8 cellular contexts compared by ENCODE assay signal in the genomic region with DNA sequence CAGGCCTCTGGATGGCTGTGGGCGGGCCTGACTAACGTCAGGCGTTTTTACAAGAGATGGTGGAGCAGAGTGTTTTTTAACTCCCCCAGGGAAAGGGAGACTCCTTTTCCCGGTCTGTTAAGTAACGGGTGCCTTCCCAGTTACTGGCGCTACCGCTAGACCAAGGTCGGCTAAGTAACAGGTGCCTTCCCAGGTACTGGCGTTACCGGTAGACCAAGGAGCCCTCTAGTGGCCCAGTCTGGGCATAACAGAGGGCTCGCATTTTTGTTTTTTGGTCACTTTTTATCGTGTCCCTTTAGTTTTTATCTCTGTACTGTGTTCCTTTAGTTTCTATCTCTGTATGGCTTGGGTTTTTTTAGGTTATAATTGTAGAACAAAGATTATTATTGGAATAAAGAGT. TPM values are rescaled to one million over a fixed set of nuclear protein-coding genes. Genes with fewer than 3 reads are reported as not detected.
DNase-seq lines count a peak whose midpoint lies in the region; ATAC-seq and TF ChIP-seq lines count a peak whose summit lies in the region.

No MANE protein-coding gene starts in this region.

- TF ChIP-seq CTCF in cardiac muscle cell (IDR thresholded peaks at IDR 0.05; ENCODE audit: low read depth, low read length) (peak; percentile 52), RWPE2 (IDR thresholded peaks at IDR 0.05; ENCODE audit: poor library complexity, severe bottlenecking) (peak; percentile 53), esophagus muscularis mucosa (IDR thresholded peaks at IDR 0.05) (peak; percentile 58 to 73 (median 61)), thyroid gland (IDR thresholded peaks at IDR 0.05) (peak; percentile 64 to 86 (median 80))

- H3K36me3 ChIP-seq in cardiac muscle cell (peaks cover 13% of the 10 kb centered on the region), RWPE2 (ENCODE audit: low read depth) (peaks cover 66% of the 10 kb centered on the region), esophagus muscularis mucosa (peaks cover 64 to 91% (median 76%) of the 10 kb centered on the region in 4 donors), thyroid gland (peaks cover 35 to 37% of the 10 kb centered on the region in 2 donors)

- DNase-seq in cardiac muscle cell (ENCODE audit: low read depth in 1 of 2, low spot score in 1 of 2) (peak in 1 of 2 donors; percentile 59), Right ventricle myocardium superior (no peak), RWPE2 (ENCODE audit: low spot score) (no peak), esophagus muscularis mucosa (ENCODE audit: extremely low spot score) (no peak), thyroid gland (peak; percentile 68 to 72)
- DNase-seq in effector CD4-positive, alpha-beta T cell: no peak

- no peak overlapping the region for H3K27ac ChIP-seq in cardiac muscle cell
- no peak overlapping the region for H3K27ac ChIP-seq in RWPE2 (ENCODE audit: poor library complexity, severe bottlenecking)
- no peak overlapping the region for H3K27ac ChIP-seq in esophagus muscularis mucosa (replicated peaks in 1 of 4)
- H3K27ac ChIP-seq in thyroid gland: no peak overlapping the region

- TF ChIP-seq EP300 in esophagus muscularis mucosa (IDR thresholded peaks at IDR 0.05): no peak

- H3K9me3 ChIP-seq in cardiac muscle cell (ENCODE audit: low read depth) (no peaks in the 10 kb centered on the region), RWPE2 (ENCODE audit: severe bottlenecking) (peaks cover 11% of the 10 kb centered on the region), esophagus muscularis mucosa (peaks cover 0 to 11% (median under 1%) of the 10 kb centered on the region in 4 donors), thyroid gland (no peaks in the 10 kb centered on the region)

- intact Hi-C loops in Right ventricle myocardium superior (cut with DNase I): no loop called here
- intact Hi-C loops in esophagus muscularis mucosa (cut with DNase I): no loop called here
- intact Hi-C loops in thyroid gland (cut with DNase I): loop anchor here (5.0 kb wide), 1 partner anchor 256 kb away; no protein-coding TSS in a partner anchor

- 48% methylated on average over 12 of the region's 12 CpGs for WGBS in esophagus muscularis mucosa
- 31 to 39% methylated on average over 12 of the region's 12 CpGs for WGBS in thyroid gland, 2 donors

- no peak overlapping the region for H3K4me3 ChIP-seq in cardiac muscle cell
- no peak overlapping the region for H3K4me3 ChIP-seq in RWPE2 (ENCODE audit: severe bottlenecking)
- no peak overlapping the region for H3K4me3 ChIP-seq in esophagus muscularis mucosa
- H3K4me3 ChIP-seq in thyroid gland (replicated peaks in 1 of 3): no peak overlapping the region

- H3K27me3 ChIP-seq in cardiac muscle cell (no peaks in the 10 kb centered on the region), RWPE2 (ENCODE audit: insufficient read depth, poor library complexity, severe bottlenecking) (no peaks in the 10 kb centered on the region), esophagus muscularis mucosa (no peaks in the 10 kb centered on the region), thyroid gland (no peaks in the 10 kb centered on the region)

- TF ChIP-seq POLR2A in esophagus muscularis mucosa (IDR thresholded peaks at IDR 0.05; ENCODE audit: low read depth) (no peak), thyroid gland (IDR thresholded peaks at IDR 0.05) (no peak)

- no peaks in the 10 kb centered on the region for H3K4me1 ChIP-seq in cardiac muscle cell (ENCODE audit: low read depth)
- no peaks in the 10 kb centered on the region for H3K4me1 ChIP-seq in RWPE2 (ENCODE audit: insufficient read depth, poor library complexity, severe bottlenecking)
- no peaks in the 10 kb centered on the region for H3K4me1 ChIP-seq in esophagus muscularis mucosa
- H3K4me1 ChIP-seq in thyroid gland: no peaks in the 10 kb centered on the region

- ATAC-seq in Right ventricle myocardium superior (ENCODE audit: poor library complexity) (no peak), RWPE2 (ENCODE audit: low read depth) (no peak), HG03439 (IDR thresholded peaks at IDR 0.05; ENCODE audit: unreplicated experiment) (no peak), GM21515 (IDR thresholded peaks at IDR 0.05; ENCODE audit: unreplicated experiment) (no peak)

RNA-seq across cellular contexts. Expression of gene ZNF383, which starts 10.0 kb away (rescaled TPM):
- total RNA-seq in cardiac muscle cell (4.0 and 5.7 TPM in 2 replicates), Right ventricle myocardium superior (9.9 TPM), esophagus muscularis mucosa (10 to 100 TPM in 3 of 4 donors, 1 to 10 TPM in 1; 9.3 to 11.6 (median 11.2) TPM), thyroid gland (10 to 100 TPM in 3 of 4 donors, 1 to 10 TPM in 1; 8.3 to 14.3 (median 11.3) TPM)
- polyA plus RNA-seq in cardiac muscle cell: 4.9 and 5.7 TPM in 2 replicates

RNA-seq across cellular contexts. Expression of gene ZNF585B, which starts 17.7 kb away (rescaled TPM):
- total RNA-seq in cardiac muscle cell: 7.6 and 10.6 TPM in 2 replicates
- polyA plus RNA-seq in cardiac muscle cell: 7.0 and 10.0 TPM in 2 replicates
- total RNA-seq in Right ventricle myocardium superior: 10.2 TPM
- total RNA-seq in esophagus muscularis mucosa: 10 to 100 TPM; 17.2 to 29.5 (median 21.2) TPM
- total RNA-seq in thyroid gland: 10 to 100 TPM; 25.9 to 45.7 (median 31.6) TPM

RNA-seq across cellular contexts. Expression of gene ZNF585A, which starts 55.5 kb away (rescaled TPM):
- total RNA-seq in cardiac muscle cell (15.2 and 15.5 TPM in 2 replicates), Right ventricle myocardium superior (10.3 TPM), esophagus muscularis mucosa (1 to 10 TPM; 5.8 to 8.7 (median 6.8) TPM), thyroid gland (10 to 100 TPM; 13.5 to 18.6 (median 17.0) TPM)
- 18.1 and 21.8 TPM in 2 replicates for polyA plus RNA-seq in cardiac muscle cell

Comparison
In these comparisons a context has a peak if more than half of its experiments do, and no peak if none do; other contexts are left out.
1. DNase-seq: peak in thyroid gland (2 of 2); none in Right ventricle myocardium superior (single experiment), RWPE2 (single experiment), esophagus muscularis mucosa (single experiment) and effector CD4-positive, alpha-beta T cell (single experiment).
2. Peak in every context shown above with its lines, with median percentiles within 50 percentile points of each other: CTCF ChIP-seq.